In genomic region chr2:6968319-6969100, GRCh38 we compare ENCODE assay signal across 14 cellular contexts. TPM values are rescaled to one million over a fixed set of nuclear protein-coding genes. Genes with fewer than 3 reads are reported as not detected.
DNase-seq lines count a peak whose midpoint lies in the region; ATAC-seq and TF ChIP-seq lines count a peak whose summit lies in the region.
"Had no signal": no experiment of that assay in that cellular context is flagged by ENCODE, and none has a peak within 500 bp of the region (broad histone marks: within the 10 kb centered on the region; RNA-seq: fewer than 3 reads in every experiment).

No MANE protein-coding gene starts in this region.

- no peak overlapping the region for H3K4me3 ChIP-seq in Panc1 (ENCODE audit: low read depth in 2 of 2, low read length in 2 of 2)
- no peak overlapping the region for H3K4me3 ChIP-seq in tibial artery
- H3K4me3 ChIP-seq: BLaER1 had no signal

- H3K9me3 ChIP-seq in Panc1 (ENCODE audit: control insufficient read depth, insufficient read depth, low read depth, low read length), result no peaks in the 10 kb centered on the region
- H3K9me3 ChIP-seq in tibial artery, result no peaks in the 10 kb centered on the region

- H3K27me3 ChIP-seq in Panc1 (ENCODE audit: control insufficient read depth, insufficient read depth, low read length), result no peaks in the 10 kb centered on the region
- H3K27me3 ChIP-seq in tibial artery, result no peaks in the 10 kb centered on the region
- H3K27me3 ChIP-seq: BLaER1 had no signal

- peak; percentile 11 for TF ChIP-seq CTCF in GM10266 (IDR thresholded peaks at IDR 0.05; ENCODE audit: control insufficient read depth, insufficient read depth, low read depth, missing control alignments)
- TF ChIP-seq CTCF in Panc1 (IDR thresholded peaks at IDR 0.05), result 0 out of 2 replicates have a peak, but pooled peaks have one; percentile 6
- no peak for TF ChIP-seq CTCF in nephron progenitor cell (IDR thresholded peaks at IDR 0.05)
- TF ChIP-seq CTCF in tibial artery (IDR thresholded peaks at IDR 0.05), result no peak

- peaks cover 5% of the 10 kb centered on the region for H3K9me3 Mint-ChIP-seq in nephron progenitor cell

- H3K27me3 Mint-ChIP-seq in nephron progenitor cell (ENCODE audit: low read depth, poor library complexity), result peaks cover 2% of the 10 kb centered on the region
- H3K27me3 Mint-ChIP-seq: T-helper 17 cell had no signal

- in situ Hi-C loops in Panc1 (cut with HindIII; ENCODE audit: low pct_unique_long_range_greater_than_20kb, low sequenced_read_pairs), result no loop called here

- POLR2A ChIA-PET in Panc1 (lab: Charles Lee), result no interaction called here

- peaks cover 73% of the 10 kb centered on the region for H3K36me3 Mint-ChIP-seq in nephron progenitor cell (ENCODE audit: low read depth)

- DNase-seq in GM10266 (ENCODE audit: extremely low spot score) (no peak), Panc1 (ENCODE audit: low read depth, low spot score) (no peak), fibroblast of peridontal ligament (ENCODE audit: extremely low read depth) (peak; percentile 84), nephron progenitor cell (no peak), DMS114 treated with DMSO at 0.1 percent for 48 hours (lab: John Stamatoyannopoulos, UW; ENCODE audit: unreplicated experiment) (no peak), tibial artery (no peak)
- no peak for DNase-seq in stimulated activated naive CD4-positive, alpha-beta T cell treated with Interleukin-2 at 50 U/mL for 16 hours (lab: John Stamatoyannopoulos, UW)
- DNase-seq: activated CD8-positive, alpha-beta T cell treated with anti-CD3 and anti-CD28 coated beads, Interleukin-2, amount 10 ng/mL, durations not matched to agents 7 days and 5 days; activated naive CD4-positive, alpha-beta T cell treated with anti-CD3 and anti-CD28 coated beads, Interleukin-2, amount 50 U/mL, for 16 hours; effector CD8-positive, alpha-beta T cell; NCI-H1436 treated with DMSO at 0.1 percent for 48 hours; T-helper 17 cell had no signal

- no peaks in the 10 kb centered on the region for H3K4me1 ChIP-seq in Panc1 (ENCODE audit: control insufficient read depth, insufficient read depth, low read length)
- no peaks in the 10 kb centered on the region for H3K4me1 ChIP-seq in tibial artery

- H3K36me3 ChIP-seq in Panc1 (ENCODE audit: control insufficient read depth, insufficient read depth, low read length) (no peaks in the 10 kb centered on the region), tibial artery (no peaks in the 10 kb centered on the region)

- ATAC-seq in Panc1 (no peak), GM18868 (IDR thresholded peaks at IDR 0.05; ENCODE audit: unreplicated experiment) (no peak)
- ATAC-seq: activated CD8-positive, alpha-beta T cell treated with anti-CD3 and anti-CD28 coated beads, Interleukin-2, amount 10 ng/mL, durations not matched to agents 7 days and 5 days; T-helper 17 cell had no signal

- no TSS peak for BruUV-seq in Panc1 (replicated peaks; lab: Mats Ljungman, UMichigan)

- H3K4me1 Mint-ChIP-seq in nephron progenitor cell, result peaks cover 14% of the 10 kb centered on the region

- intact Hi-C loops in Panc1 (cut with micrococcal nuclease; ENCODE audit: unreplicated experiment) (no loop called here), tibial artery (cut with DNase I; ENCODE audit: low total_unique reads) (no loop called here)

- H3K4me3 Mint-ChIP-seq in nephron progenitor cell, result no peak overlapping the region
- H3K4me3 Mint-ChIP-seq: activated CD8-positive, alpha-beta T cell treated with anti-CD3 and anti-CD28 coated beads, Interleukin-2, amount 10 ng/mL, durations not matched to agents 7 days and 5 days; T-helper 17 cell had no signal

- H3K27ac Mint-ChIP-seq in nephron progenitor cell, result peak overlapping the region; percentile 39
- H3K27ac Mint-ChIP-seq: activated CD8-positive, alpha-beta T cell treated with anti-CD3 and anti-CD28 coated beads, Interleukin-2, amount 10 ng/mL, durations not matched to agents 7 days and 5 days; T-helper 17 cell had no signal

- CTCF ChIA-PET in Panc1 (lab: Charles Lee), result no interaction called here

- H3K27ac ChIP-seq in Panc1 (ENCODE audit: low read length) (no peak overlapping the region), tibial artery (no peak overlapping the region)
- H3K27ac ChIP-seq: BLaER1 had no signal

RNA-seq across cellular contexts. Expression of gene RNF144A, which starts 51.3 kb away (rescaled TPM):
- 5.4 TPM for total RNA-seq in Panc1 (2021; ENCODE audit: unreplicated experiment)
- 8.8 TPM for polyA plus RNA-seq in Panc1 (2012; ENCODE audit: insufficient read length)

Comparison
In these comparisons a context has a peak if more than half of its experiments do, and no peak if none do; other contexts are left out.
1. CTCF ChIP-seq: peak in GM10266 (single experiment) and Panc1 (single experiment); none in nephron progenitor cell (single experiment) and tibial artery (0 of 2).